Comparison of ENCODE assay signal across 10 cellular contexts in genomic region chr22:29581799-29582198, GRCh38. TPM values are rescaled to one million over a fixed set of nuclear protein-coding genes. Genes with fewer than 3 reads are reported as not detected.
DNase-seq lines count a peak whose midpoint lies in the region; TF ChIP-seq lines count a peak whose summit lies in the region.
"Had no signal": no experiment of that assay in that cellular context is flagged by ENCODE, and none has a peak within 500 bp of the region (broad histone marks: within the 10 kb centered on the region; RNA-seq: fewer than 3 reads in every experiment).

No MANE protein-coding gene starts in this region.

- no peaks in the 10 kb centered on the region for H4K20me1 ChIP-seq in smooth muscle cell (ENCODE audit: low read depth)

- no peaks in the 10 kb centered on the region for H3K27me3 ChIP-seq in smooth muscle cell (ENCODE audit: low read depth)

- no peak overlapping the region for H3K27ac Mint-ChIP-seq in chondrocyte (ENCODE audit: unreplicated experiment)

- no peaks in the 10 kb centered on the region for H3F3A ChIP-seq in smooth muscle cell (ENCODE audit: low read depth)

- H3K9me3 ChIP-seq in smooth muscle cell (replicated peaks; ENCODE audit: low read depth): no peaks in the 10 kb centered on the region
- H3K9me3 ChIP-seq: HAP-1 had no signal

- peak overlapping the region; percentile 95 for H2AFZ ChIP-seq in smooth muscle cell (ENCODE audit: low read depth)

- no peak overlapping the region for H3K4me3 ChIP-seq in smooth muscle cell

- peaks cover 9% of the 10 kb centered on the region for H3K4me1 Mint-ChIP-seq in chondrocyte (ENCODE audit: low read depth)

- DNase-seq in SHP77 treated with DMSO at 0.1 percent for 48 hours (lab: John Stamatoyannopoulos, UW): peak; percentile 14
- DNase-seq in SHP77 (lab: John Stamatoyannopoulos, UW): no peak
- DNase-seq in NCI-H510A treated with DMSO at 0.1 percent for 48 hours (lab: John Stamatoyannopoulos, UW): peak; percentile 76
- no peak for DNase-seq in chondrocyte (ENCODE audit: low spot score)
- DNase-seq in smooth muscle cell (lab: John Stamatoyannopoulos, UW; ENCODE audit: unreplicated experiment): no peak
- no peak for DNase-seq in SKM-1 treated with dmso at 0.1 percent for 144 hours (lab: John Stamatoyannopoulos, UW; ENCODE audit: unreplicated experiment)
- DNase-seq in amniotic stem cell (lab: John Stamatoyannopoulos, UW): no peak
- DNase-seq in effector CD8-positive, alpha-beta T cell (lab: John Stamatoyannopoulos, UW): no peak
- DNase-seq: NCI-H2107 had no signal

- no peaks in the 10 kb centered on the region for H3K36me3 ChIP-seq in smooth muscle cell (ENCODE audit: low read depth)

- 90% methylated on average over 12 of the region's 12 CpGs for WGBS in smooth muscle cell (ENCODE audit: low lambda C conversion rate)

- no peak overlapping the region for H3K27ac ChIP-seq in smooth muscle cell (ENCODE audit: low read depth)

- no peaks in the 10 kb centered on the region for H3K9me3 Mint-ChIP-seq in chondrocyte (ENCODE audit: low read depth)

- no peaks in the 10 kb centered on the region for H3K36me3 Mint-ChIP-seq in chondrocyte (ENCODE audit: low read depth)

- TF ChIP-seq CTCF in chondrocyte (IDR thresholded peaks at IDR 0.05): no peak
- TF ChIP-seq CTCF in smooth muscle cell (IDR thresholded peaks at IDR 0.05; ENCODE audit: borderline replicate concordance, insufficient read depth, poor library complexity, severe bottlenecking): no peak

- no peak overlapping the region for H3K4me2 ChIP-seq in smooth muscle cell

- no peak overlapping the region for H3K9ac ChIP-seq in smooth muscle cell (ENCODE audit: low read depth)

- H3K79me2 ChIP-seq in smooth muscle cell (ENCODE audit: low read depth): no peaks in the 10 kb centered on the region

- peak overlapping the region; percentile 88 for H3K4me3 Mint-ChIP-seq in chondrocyte (ENCODE audit: unreplicated experiment)

- no peaks in the 10 kb centered on the region for H3K27me3 Mint-ChIP-seq in chondrocyte (ENCODE audit: low read depth)

- peaks cover 7% of the 10 kb centered on the region for H3K4me1 ChIP-seq in smooth muscle cell (ENCODE audit: low read depth)

RNA-seq across cellular contexts. Expression of gene NIPSNAP1, which starts 0.9 kb away (rescaled TPM):
- total RNA-seq in chondrocyte (33.4 to 40.8 TPM (median 35.3 TPM) in 3 replicates), smooth muscle cell (36.7 and 42.8 TPM in 2 replicates)
- 70.1 and 78.8 TPM in 2 replicates for polyA plus RNA-seq in smooth muscle cell

RNA-seq across cellular contexts. Expression of gene NF2, which starts 21.6 kb away (rescaled TPM):
- total RNA-seq in chondrocyte (73.0 to 90.9 TPM (median 75.0 TPM) in 3 replicates), smooth muscle cell (21.7 and 25.1 TPM in 2 replicates)
- 21.5 and 23.9 TPM in 2 replicates for polyA plus RNA-seq in smooth muscle cell

RNA-seq across cellular contexts. Expression of gene THOC5, which starts 28.2 kb away (rescaled TPM):
- total RNA-seq in chondrocyte (40.0 to 45.1 TPM (median 42.9 TPM) in 3 replicates), smooth muscle cell (20.7 and 21.7 TPM in 2 replicates)
- 13.7 and 22.6 TPM in 2 replicates for polyA plus RNA-seq in smooth muscle cell

Comparison
In these comparisons a context has a peak if more than half of its experiments do, and no peak if none do; other contexts are left out.
1. DNase-seq: peak in SHP77 treated with DMSO at 0.1 percent for 48 hours (single experiment) and NCI-H510A treated with DMSO at 0.1 percent for 48 hours (single experiment); none in SHP77 (0 of 2), chondrocyte (single experiment), smooth muscle cell (single experiment), SKM-1 treated with dmso at 0.1 percent for 144 hours (single experiment), amniotic stem cell (single experiment) and effector CD8-positive, alpha-beta T cell (single experiment).